In the genomic region with DNA sequence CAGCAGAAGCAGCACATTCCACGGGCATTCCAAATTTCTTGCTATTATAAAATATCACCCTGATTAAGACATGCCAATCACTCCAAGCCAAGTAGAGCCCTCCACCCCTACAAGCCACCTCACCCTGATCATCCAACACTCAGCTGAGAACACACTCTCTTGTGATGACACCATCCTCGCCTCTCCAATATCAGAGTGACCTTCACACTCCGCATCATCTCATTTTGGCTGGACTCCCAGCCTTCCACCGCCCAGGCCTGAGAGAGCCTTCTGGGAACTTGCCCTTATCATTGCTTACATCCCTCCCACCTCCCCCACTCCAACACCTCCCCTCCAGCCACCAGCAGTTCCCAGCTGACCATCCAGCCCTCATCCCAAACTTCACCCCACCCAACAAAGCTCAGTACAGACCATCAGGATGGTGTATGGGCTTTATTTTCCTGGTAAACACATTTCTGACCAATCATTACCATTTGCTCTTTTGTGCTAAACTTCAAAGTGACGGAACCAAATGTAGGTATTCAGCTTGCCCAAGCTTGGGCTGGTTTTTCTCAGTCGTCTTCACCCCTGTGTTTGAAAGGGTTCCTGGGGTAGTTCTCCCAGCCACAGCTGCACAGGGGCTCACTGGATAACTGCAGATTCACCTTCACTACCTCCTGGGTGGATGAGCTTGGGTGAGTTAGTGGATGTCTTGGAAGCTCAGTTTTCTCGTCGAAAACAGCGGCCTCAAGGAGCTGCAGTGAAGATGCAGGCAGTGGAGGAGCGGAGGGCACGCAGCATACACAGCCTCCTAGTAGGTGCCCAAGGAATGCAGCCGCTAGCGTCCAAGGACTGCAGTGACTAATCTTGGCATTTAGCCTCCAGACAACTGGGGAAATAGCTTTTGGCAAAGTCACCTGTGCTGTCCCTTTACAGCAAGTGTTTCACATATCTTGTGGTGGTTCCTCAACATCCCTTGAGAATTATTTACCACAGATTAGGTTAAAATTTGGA, we compare ENCODE assay signal across 9 cellular contexts.
A peak's percentile ranks its signal among the peaks of the same experiment; 100 is the strongest.
DNase-seq lines count a peak whose midpoint lies in the region; ATAC-seq lines count a peak whose summit lies in the region.
"Had no signal": no experiment of that assay in that cellular context is flagged by ENCODE, and none has a peak within 500 bp of the region (broad histone marks: within the 10 kb centered on the region; RNA-seq: fewer than 3 reads in every experiment).

No MANE protein-coding gene starts in this region.

- peak overlapping the region; percentile 82 for H3K27ac Mint-ChIP-seq in T-helper 17 cell

- no peaks in the 10 kb centered on the region for H3K36me3 Mint-ChIP-seq in T-helper 17 cell (ENCODE audit: low read depth)

- ATAC-seq in T-helper 17 cell, result no peak
- peak; percentile 87 for ATAC-seq in Right ventricle myocardium superior (ENCODE audit: poor library complexity)
- ATAC-seq in sciatic nerve, result peak; percentile 77
- ATAC-seq in HG03521 (IDR thresholded peaks at IDR 0.05; ENCODE audit: unreplicated experiment), result no peak
- ATAC-seq in GM19455 (IDR thresholded peaks at IDR 0.05; ENCODE audit: unreplicated experiment), result no peak
- ATAC-seq in HG02973 (IDR thresholded peaks at IDR 0.05; ENCODE audit: unreplicated experiment), result no peak
- ATAC-seq in GM18870 (IDR thresholded peaks at IDR 0.05; ENCODE audit: unreplicated experiment), result no peak

- peaks cover 25% of the 10 kb centered on the region for H3K4me1 Mint-ChIP-seq in T-helper 17 cell

- no peak overlapping the region for H3K4me3 Mint-ChIP-seq in T-helper 17 cell

- no peaks in the 10 kb centered on the region for H3K9me3 ChIP-seq in T-helper 17 cell (ENCODE audit: control insufficient read depth, low read length, poor library complexity, severe bottlenecking)

- H3K27me3 Mint-ChIP-seq in T-helper 17 cell, result no peaks in the 10 kb centered on the region

- DNase-seq in H4 (ENCODE audit: low spot score) (peak; percentile 79), T-helper 17 cell (no peak), Right ventricle myocardium superior (peak; percentile 75), sciatic nerve (ENCODE audit: low spot score) (peak; percentile 63)
- DNase-seq: stimulated activated CD4-positive, alpha-beta T cell treated with anti-CD3 and anti-CD28 coated beads, Interleukin-4, amount 100 ng/mL, for 24 hours had no signal

- intact Hi-C loops in Right ventricle myocardium superior (cut with DNase I), result no loop called here
- intact Hi-C loops in sciatic nerve (cut with DNase I), result no loop called here

Comparison
In these comparisons a context has a peak if more than half of its experiments do, and no peak if none do; other contexts are left out.
1. DNase-seq: peak in H4 (single experiment), Right ventricle myocardium superior (single experiment) and sciatic nerve (single experiment); none in T-helper 17 cell (0 of 3).
2. ATAC-seq: peak in Right ventricle myocardium superior (single experiment) and sciatic nerve (single experiment); none in T-helper 17 cell (single experiment), HG03521 (single experiment), GM19455 (single experiment), HG02973 (single experiment) and GM18870 (single experiment).